ENCODE assay signal across 8 cellular contexts in the genomic region with DNA sequence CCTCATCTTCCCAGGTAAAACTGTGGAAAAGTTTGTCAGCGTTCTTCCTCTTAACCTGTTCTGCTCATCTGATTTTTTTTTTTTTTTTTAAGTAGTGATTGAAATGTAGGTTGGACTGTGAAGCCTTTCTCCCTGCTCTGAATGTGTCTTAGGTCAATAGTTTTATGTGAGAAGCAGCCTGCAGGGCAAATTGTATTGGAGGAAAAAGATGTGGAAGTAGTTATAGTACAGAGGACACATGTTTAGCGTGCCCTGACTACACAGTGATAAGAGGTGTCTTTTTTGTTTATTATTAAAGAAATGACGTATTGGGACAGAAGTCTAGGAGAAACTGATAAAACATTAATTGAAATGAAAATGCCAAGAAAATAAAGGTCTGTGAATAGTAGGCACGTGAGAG. TPM values are rescaled to one million over a fixed set of nuclear protein-coding genes. Genes with fewer than 3 reads are reported as not detected.
A peak's percentile ranks its signal among the peaks of the same experiment; 100 is the strongest.
DNase-seq lines count a peak whose midpoint lies in the region; ATAC-seq and TF ChIP-seq lines count a peak whose summit lies in the region.

No MANE protein-coding gene starts in this region.

- CTCF ChIA-PET in AG04449 (lab: Yijun Ruan, JAX): no interaction called here

- 52% methylated on average over 3 of the region's 4 CpGs for WGBS in HUES64

- H3K4me3 ChIP-seq in AG04449 (ENCODE audit: low read depth, low read length) (peak overlapping the region; percentile 82), HUES64 (ENCODE audit: low read length) (peak overlapping the region; percentile 93), brain microvascular endothelial cell (ENCODE audit: low read depth, low read length) (peak overlapping the region; percentile 82), mucosa of descending colon (no peak overlapping the region)

- H3K27ac ChIP-seq in HUES64 (ENCODE audit: low read depth, low read length) (peak overlapping the region; percentile 97), brain microvascular endothelial cell (no peak overlapping the region)

- DNase-seq in AG04449 (ENCODE audit: low read depth, low spot score): no peak
- DNase-seq in brain microvascular endothelial cell: no peak
- DNase-seq in mucosa of descending colon: no peak
- no peak for DNase-seq in iPS-NIHi7 (ENCODE audit: extremely low spot score)
- no peak for DNase-seq in NCI-H2171 treated with DMSO at 0.1 percent for 48 hours (lab: John Stamatoyannopoulos, UW)

- in situ Hi-C loops in brain microvascular endothelial cell (cut with HindIII; ENCODE audit: low pct_ligation_motif_present, low sequenced_read_pairs): no loop called here

- POLR2A ChIA-PET in AG04449 (lab: Yijun Ruan, JAX): no interaction called here

- intact Hi-C loops in mucosa of descending colon (cut with DNase I, micrococcal nuclease): no loop called here

- H3K9ac ChIP-seq in HUES64 (ENCODE audit: low read depth, low read length): peak overlapping the region; percentile 83; the same call in 1 of the 2 replicates

- H3K9me3 ChIP-seq in HUES64 (ENCODE audit: insufficient read depth, low read depth, low read length) (no peaks in the 10 kb centered on the region), mucosa of descending colon (no peaks in the 10 kb centered on the region)

- H3K27me3 ChIP-seq in HUES64 (ENCODE audit: insufficient read depth, low read length) (no peaks in the 10 kb centered on the region), brain microvascular endothelial cell (replicated peaks) (no peaks in the 10 kb centered on the region)

- ATAC-seq in mucosa of descending colon (peak; percentile 58), HG03565 (IDR thresholded peaks at IDR 0.05; ENCODE audit: unreplicated experiment) (no peak), HG03045 (IDR thresholded peaks at IDR 0.05; ENCODE audit: unreplicated experiment) (no peak)

- no peak for TF ChIP-seq CTCF in AG04449 (IDR thresholded peaks at IDR 0.05; ENCODE audit: insufficient read depth, low read length, missing control alignments)
- no peak for TF ChIP-seq CTCF in brain microvascular endothelial cell (IDR thresholded peaks at IDR 0.05; ENCODE audit: low read depth, low read length, missing control alignments)
- TF ChIP-seq CTCF in mucosa of descending colon (IDR thresholded peaks at IDR 0.05): no peak

- H3K36me3 ChIP-seq in HUES64 (ENCODE audit: insufficient read depth, low read length) (peaks cover 41% of the 10 kb centered on the region), brain microvascular endothelial cell (replicated peaks) (no peaks in the 10 kb centered on the region), mucosa of descending colon (ENCODE audit: low read depth) (no peaks in the 10 kb centered on the region)

- H3K4me1 ChIP-seq in HUES64 (ENCODE audit: insufficient read depth, low read length) (peaks cover 25% of the 10 kb centered on the region), mucosa of descending colon (ENCODE audit: low read depth) (peaks cover 17% of the 10 kb centered on the region)

RNA-seq across cellular contexts. Expression of a gene that starts 1.5 kb away (rescaled TPM):
- polyA plus RNA-seq in HUES64 (2013, experiment 1 of 2): 106 TPM
- polyA plus RNA-seq in HUES64 (2013, experiment 2 of 2): 111 TPM
- total RNA-seq in mucosa of descending colon: 10 to 100 TPM; 44.8 to 58.9 (median 52.8) TPM
